ENCODE assay signal across 28 cellular contexts in genomic region chr19:55690769-55691545, GRCh38. TPM values are rescaled to one million over a fixed set of nuclear protein-coding genes. Genes with fewer than 3 reads are reported as not detected.
"Had no signal": no experiment of that assay in that cellular context is flagged by ENCODE, and none has a peak within 500 bp of the region (broad histone marks: within the 10 kb centered on the region; RNA-seq: fewer than 3 reads in every experiment).

No MANE protein-coding gene starts in this region.

- H3K27me3 ChIP-seq: transverse colon, vagina had no signal

- ATAC-seq: activated CD8-positive, alpha-beta T cell treated with anti-CD3 and anti-CD28 coated beads, Interleukin-2, amount 10 ng/mL, durations not matched to agents 7 days and 5 days; stimulated activated memory B cell treated with anti-CD40 and anti-IgM and Interleukin-4, amounts not matched to agents 10 μg/mL and 1 μg/mL and 100 μg/mL, for 72 hours had no signal

- H3K9me3 ChIP-seq: prostate gland, transverse colon, vagina had no signal

- H3K4me3 ChIP-seq: prostate gland, transverse colon, vagina had no signal

- FAIRE-seq: bronchial epithelial cell, endometrium, small intestine had no signal

- H3K4me3 Mint-ChIP-seq: activated CD8-positive, alpha-beta T cell treated with anti-CD3 and anti-CD28 coated beads, Interleukin-2, amount 10 ng/mL, durations not matched to agents 7 days and 5 days; dendritic cell treated with granulocyte-macrophage colony-stimulating factor and Interleukin-4, amounts not matched to agents 40 ng/mL and 50 ng/mL, for 4 days; stimulated activated memory B cell treated with anti-CD40 and anti-IgM and Interleukin-4, amounts not matched to agents 10 μg/mL and 1 μg/mL and 100 μg/mL, for 72 hours had no signal

- H3K9me3 Mint-ChIP-seq: activated T-helper 2 cell treated with anti-CD3 and anti-CD28 coated beads, Interferon-gamma antibody, Interleukin-2, Interleukin-4, amounts not matched to agents 10 μg/mL and 5 μg/mL and 100 μg/mL, durations not matched to agents 14 hours and 24 hours and 36 hours; dendritic cell treated with granulocyte-macrophage colony-stimulating factor and Interleukin-4, amounts not matched to agents 40 ng/mL and 50 ng/mL, for 4 days; stimulated activated memory B cell treated with anti-CD40 and anti-IgM and Interleukin-4, amounts not matched to agents 10 μg/mL and 1 μg/mL and 100 μg/mL, for 72 hours had no signal

- H3K4me1 ChIP-seq: prostate gland, vagina had no signal

- H3K27ac Mint-ChIP-seq: activated CD8-positive, alpha-beta T cell treated with anti-CD3 and anti-CD28 coated beads, Interleukin-2, amount 10 ng/mL, durations not matched to agents 7 days and 5 days; activated T-helper 2 cell treated with anti-CD3 and anti-CD28 coated beads, Interferon-gamma antibody, Interleukin-2, Interleukin-4, amounts not matched to agents 10 μg/mL and 5 μg/mL and 100 μg/mL, durations not matched to agents 14 hours and 24 hours and 36 hours; dendritic cell treated with granulocyte-macrophage colony-stimulating factor and Interleukin-4, amounts not matched to agents 40 ng/mL and 50 ng/mL, for 4 days; stimulated activated memory B cell treated with anti-CD40 and anti-IgM and Interleukin-4, amounts not matched to agents 10 μg/mL and 1 μg/mL and 100 μg/mL, for 72 hours had no signal

- H3K27ac ChIP-seq: prostate gland, transverse colon, vagina had no signal

- DNase-seq: activated CD4-positive, alpha-beta T cell treated with anti-CD3 and anti-CD28 coated beads for 1 hour; activated CD4-positive, alpha-beta T cell treated with anti-CD3 and anti-CD28 coated beads, Interleukin-2, amount 50 U/mL, for 1 hour; activated CD8-positive, alpha-beta T cell treated with anti-CD3 and anti-CD28 coated beads, Interleukin-2, amount 10 ng/mL, durations not matched to agents 7 days and 5 days; activated naive CD4-positive, alpha-beta T cell; amygdala; effector CD4-positive, alpha-beta T cell; erythroblast; foreskin fibroblast; mesenchymal stem cell; occipital lobe; small intestine; stimulated activated CD4-positive, alpha-beta T cell treated with anti-CD3 and anti-CD28 coated beads, Interleukin-15, amount 100 ng/mL, for 24 hours; T-helper 1 cell; transverse colon had no signal

- H3K27me3 Mint-ChIP-seq: dendritic cell treated with granulocyte-macrophage colony-stimulating factor and Interleukin-4, amounts not matched to agents 40 ng/mL and 50 ng/mL, for 4 days; stimulated activated memory B cell treated with anti-CD40 and anti-IgM and Interleukin-4, amounts not matched to agents 10 μg/mL and 1 μg/mL and 100 μg/mL, for 72 hours had no signal

RNA-seq across cellular contexts. Expression of gene NLRP9, which starts 47.2 kb away (rescaled TPM):
- total RNA-seq: activated CD8-positive, alpha-beta T cell treated with anti-CD3 and anti-CD28 coated beads, Interleukin-2, amount 10 ng/mL, durations not matched to agents 7 days and 5 days; activated T-helper 2 cell treated with anti-CD3 and anti-CD28 coated beads, Interferon-gamma antibody, Interleukin-2, Interleukin-4, amounts not matched to agents 10 μg/mL and 5 μg/mL and 100 μg/mL, durations not matched to agents 14 hours and 24 hours and 36 hours; bronchial epithelial cell; fibroblast of lung; kidney epithelial cell; liver; mononuclear cell; myocyte; occipital lobe; temporal lobe; transverse colon; vagina had no signal
- polyA plus RNA-seq: fibroblast of lung, liver, neural cell had no signal
